In genomic region chr12:76785407-76785806, GRCh38 we compare ENCODE assay signal across 17 cellular contexts.
"Had no signal": no experiment of that assay in that cellular context is flagged by ENCODE, and none has a peak within 500 bp of the region (broad histone marks: within the 10 kb centered on the region; RNA-seq: fewer than 3 reads in every experiment).

No MANE protein-coding gene starts in this region.

- H3K27me3 Mint-ChIP-seq: activated naive CD8-positive, alpha-beta T cell treated with anti-CD3 and anti-CD28 coated beads, Interleukin-2, amount 50 U/mL, for 24 hours had no signal

- H3K27me3 ChIP-seq: cardiac muscle cell, neutrophil, transverse colon had no signal

- FAIRE-seq: endometrium, keratinocyte had no signal

- H3K4me3 ChIP-seq: cardiac muscle cell, transverse colon had no signal

- H3K36me3 ChIP-seq: cardiac muscle cell, neutrophil, transverse colon had no signal

- H3K9me3 ChIP-seq: neutrophil, transverse colon had no signal

- ATAC-seq: activated CD4-positive, CD25-positive, alpha-beta regulatory T cell treated with anti-CD3 and anti-CD28 coated beads, Interleukin-2, amount 50 U/mL, for 24 hours; activated naive CD8-positive, alpha-beta T cell treated with anti-CD3 and anti-CD28 coated beads, Interleukin-2, amount 50 U/mL, for 24 hours; left lobe of liver; natural killer cell; stimulated activated effector memory CD8-positive, alpha-beta T cell treated with anti-CD3 and anti-CD28 coated beads, Interleukin-12 subunit alpha, Interleukin-12 subunit beta, amount 100 ng/mL, for 72 hours had no signal

- H3K27ac Mint-ChIP-seq: activated naive CD8-positive, alpha-beta T cell treated with anti-CD3 and anti-CD28 coated beads, Interleukin-2, amount 50 U/mL, for 24 hours; natural killer cell; stimulated activated effector memory CD8-positive, alpha-beta T cell treated with anti-CD3 and anti-CD28 coated beads, Interleukin-12 subunit alpha, Interleukin-12 subunit beta, amount 100 ng/mL, for 72 hours had no signal

- DNase-seq: activated CD4-positive, alpha-beta T cell treated with anti-CD3 and anti-CD28 coated beads, Interleukin-2, amount 50 U/mL, for 1 hour; activated naive CD4-positive, alpha-beta T cell; activated naive CD8-positive, alpha-beta T cell treated with anti-CD3 and anti-CD28 coated beads, Interleukin-2, amount 50 U/mL, for 24 hours; activated T-cell treated with anti-CD3 and anti-CD28 coated beads for 4 hours; aorta; natural killer cell; stimulated activated CD4-positive, alpha-beta T cell treated with anti-CD3 and anti-CD28 coated beads, Interleukin-12 subunit alpha, Interleukin-12 subunit beta, amount 100 ng/mL, for 4 hours; stimulated activated CD4-positive, alpha-beta T cell treated with anti-CD3 and anti-CD28 coated beads, Interleukin-2, amount 100 ng/mL, for 24 hours; T-helper 9 cell; transverse colon had no signal

- H3K27ac ChIP-seq: cardiac muscle cell had no signal

- H3K4me3 Mint-ChIP-seq: activated naive CD8-positive, alpha-beta T cell treated with anti-CD3 and anti-CD28 coated beads, Interleukin-2, amount 50 U/mL, for 24 hours; natural killer cell; stimulated activated effector memory CD8-positive, alpha-beta T cell treated with anti-CD3 and anti-CD28 coated beads, Interleukin-12 subunit alpha, Interleukin-12 subunit beta, amount 100 ng/mL, for 72 hours had no signal

- H3K9me3 Mint-ChIP-seq: natural killer cell; stimulated activated effector memory CD8-positive, alpha-beta T cell treated with anti-CD3 and anti-CD28 coated beads, Interleukin-12 subunit alpha, Interleukin-12 subunit beta, amount 100 ng/mL, for 72 hours had no signal

- H3K36me3 Mint-ChIP-seq: natural killer cell; stimulated activated effector memory CD8-positive, alpha-beta T cell treated with anti-CD3 and anti-CD28 coated beads, Interleukin-12 subunit alpha, Interleukin-12 subunit beta, amount 100 ng/mL, for 72 hours had no signal
